Comparison of ENCODE assay signal across 17 cellular contexts in the genomic region with DNA sequence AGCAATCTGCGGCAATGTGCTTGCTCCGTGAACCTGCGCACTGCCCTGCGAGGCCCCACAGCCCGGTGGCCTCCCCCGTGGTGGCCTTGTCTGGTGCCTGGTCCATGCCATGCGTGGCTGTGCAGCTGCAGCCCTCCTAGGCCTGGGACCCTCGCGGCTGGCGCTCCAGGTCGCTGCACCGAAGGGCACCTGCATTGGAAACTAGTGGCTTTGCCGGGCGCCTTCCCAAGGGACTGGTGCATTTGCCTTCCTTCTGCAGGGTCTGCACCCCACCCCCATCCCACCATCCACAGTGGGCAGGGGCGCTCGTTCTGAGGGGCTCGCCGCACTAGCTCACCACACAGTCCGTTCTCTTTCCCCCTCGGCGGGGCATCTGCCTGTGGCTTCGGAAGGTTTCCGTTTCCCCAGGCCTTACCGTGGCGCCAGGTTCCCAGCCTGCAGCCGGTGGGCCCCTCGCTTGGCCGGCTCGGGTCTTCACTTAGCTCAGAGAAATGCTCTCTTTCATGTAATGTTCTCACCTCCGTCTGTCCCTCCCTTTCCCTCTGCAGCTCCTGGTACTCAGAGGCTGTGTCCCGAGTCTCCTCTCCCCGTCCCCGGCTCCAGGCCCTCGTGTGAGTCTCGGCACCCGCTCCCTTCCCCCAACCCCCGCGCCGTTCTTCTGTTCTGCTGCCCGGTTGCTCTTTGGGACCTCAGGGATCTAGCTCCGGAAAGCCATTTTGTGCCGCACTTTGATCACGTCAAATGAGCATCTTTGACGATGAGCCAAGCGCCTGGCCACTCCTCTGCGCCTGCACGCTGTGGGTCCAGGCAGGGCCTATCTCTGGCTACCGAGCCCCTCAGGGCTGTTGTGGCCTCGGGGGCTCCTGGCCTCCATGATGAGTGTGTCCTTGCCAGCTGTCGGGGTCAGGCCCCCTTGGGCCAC. TPM values are rescaled to one million over a fixed set of nuclear protein-coding genes. Genes with fewer than 3 reads are reported as not detected.
A peak's percentile ranks its signal among the peaks of the same experiment; 100 is the strongest.
DNase-seq lines count a peak whose midpoint lies in the region; ATAC-seq and TF ChIP-seq lines count a peak whose summit lies in the region.
"Had no signal": no experiment of that assay in that cellular context is flagged by ENCODE, and none has a peak within 500 bp of the region (broad histone marks: within the 10 kb centered on the region; RNA-seq: fewer than 3 reads in every experiment).

No MANE protein-coding gene starts in this region.

- peaks cover 9% of the 10 kb centered on the region for H3K9me3 Mint-ChIP-seq in activated naive CD8-positive, alpha-beta T cell treated with anti-CD3 and anti-CD28 coated beads for 36 hours

- no peak overlapping the region for H2BK5ac ChIP-seq in IMR-90 (ENCODE audit: low read depth, low read length, poor library complexity, severe bottlenecking)

- no peak overlapping the region for H3K4me3 ChIP-seq in IMR-90 (ENCODE audit: insufficient read depth, low read depth, low read length)
- no peak overlapping the region for H3K4me3 ChIP-seq in smooth muscle cell
- H3K4me3 ChIP-seq: SJSA1 had no signal

- no TSS peak for BruUV-seq in IMR-90 (replicated peaks; lab: Mats Ljungman, UMichigan)

- no peak overlapping the region for H4K8ac ChIP-seq in IMR-90 (ENCODE audit: low read depth in 2 of 2, low read length in 2 of 2)

- intact Hi-C loops in IMR-90 (cut with micrococcal nuclease) (no loop called here), sciatic nerve (cut with DNase I) (no loop called here)

- no peaks in the 10 kb centered on the region for H4K20me1 ChIP-seq in IMR-90 (ENCODE audit: insufficient read depth, low read length)
- H4K20me1 ChIP-seq in smooth muscle cell (ENCODE audit: low read depth), result no peaks in the 10 kb centered on the region

- H3K4ac ChIP-seq in IMR-90 (ENCODE audit: low read depth, low read length), result no peak overlapping the region

- no peak overlapping the region for H2AK9ac ChIP-seq in IMR-90 (replicated peaks; ENCODE audit: low read depth, low read length, poor library complexity)

- H2BK15ac ChIP-seq in IMR-90 (ENCODE audit: low read depth, low read length), result no peak overlapping the region

- H3K14ac ChIP-seq in IMR-90 (replicated peaks; ENCODE audit: low read depth, low read length), result no peak overlapping the region

- H3K9me1 ChIP-seq in IMR-90 (ENCODE audit: insufficient read depth, low read length), result no peaks in the 10 kb centered on the region

- WGBS in IMR-90 (ENCODE audit: extremely low coverage in 2 of 2, insufficient read length in 1 of 2), 2 experiments, result 65% methylated on average over 24 of the region's 50 CpGs; no CpG with 5 or more reads in 1 of the 2 experiments
- 91% methylated on average over 50 of the region's 50 CpGs for WGBS in smooth muscle cell (ENCODE audit: low lambda C conversion rate)

- H3K36me3 Mint-ChIP-seq in activated naive CD8-positive, alpha-beta T cell treated with anti-CD3 and anti-CD28 coated beads for 36 hours, result peaks cover 2% of the 10 kb centered on the region
- H3K36me3 Mint-ChIP-seq: CD4-positive, CD25-positive, alpha-beta regulatory T cell had no signal

- H3K36me3 ChIP-seq in IMR-90 (ENCODE audit: control insufficient read depth, insufficient read depth, low read length) (no peaks in the 10 kb centered on the region), smooth muscle cell (ENCODE audit: low read depth) (no peaks in the 10 kb centered on the region)

- TF ChIP-seq RAD21 in IMR-90 (IDR thresholded peaks at IDR 0.05; ENCODE audit: low read length), result no peak

- no peak overlapping the region for H4K91ac ChIP-seq in IMR-90 (ENCODE audit: insufficient read depth, low read depth, low read length)

- DNase-seq in D341Med (ENCODE audit: low spot score), result peak; percentile 33
- DNase-seq in IMR-90, result no peak
- DNase-seq in left lobe of liver (ENCODE audit: low spot score), result peak; percentile 35
- peak; percentile 42 for DNase-seq in sciatic nerve (ENCODE audit: low spot score)
- no peak for DNase-seq in smooth muscle cell (lab: John Stamatoyannopoulos, UW; ENCODE audit: unreplicated experiment)
- no peak for DNase-seq in glomerular visceral epithelial cell (ENCODE audit: extremely low spot score)
- DNase-seq in activated naive CD8-positive, alpha-beta T cell treated with anti-CD3 and anti-CD28 coated beads for 36 hours, result no peak
- DNase-seq: ACHN; AML-193; CD4-positive, CD25-positive, alpha-beta regulatory T cell; NCI-H1417 treated with DMSO at 0.1 percent for 48 hours; NCI-H2029; NCI-H2171 treated with DMSO at 0.1 percent for 48 hours; NCI-H446 treated with DMSO at 0.1 percent for 48 hours had no signal

- in situ Hi-C loops in IMR-90 (cut with MboI; ENCODE audit: low sequenced_read_pairs), result no loop called here

- H3K27me3 ChIP-seq in IMR-90 (ENCODE audit: control insufficient read depth, insufficient read depth, low read length), result peaks cover 10% of the 10 kb centered on the region
- no peaks in the 10 kb centered on the region for H3K27me3 ChIP-seq in smooth muscle cell (ENCODE audit: low read depth)

- H3K79me1 ChIP-seq in IMR-90 (ENCODE audit: low read depth in 1 of 2, low read length in 2 of 2), result no peaks in the 10 kb centered on the region

- CTCF ChIA-PET in IMR-90 (lab: Yijun Ruan, JAX), result interaction anchor here (0.5 kb wide), 1 partner anchor 128 kb away, joined by 3 read pairs; no protein-coding TSS in a partner anchor

- ATAC-seq in IMR-90 (ENCODE audit: low read depth), result no peak
- no peak for ATAC-seq in left lobe of liver
- ATAC-seq in sciatic nerve, result no peak

- H3K9ac ChIP-seq in IMR-90 (ENCODE audit: low read depth, low read length), result no peak overlapping the region
- no peak overlapping the region for H3K9ac ChIP-seq in smooth muscle cell (ENCODE audit: low read depth)

- no peaks in the 10 kb centered on the region for H3K4me1 Mint-ChIP-seq in activated naive CD8-positive, alpha-beta T cell treated with anti-CD3 and anti-CD28 coated beads for 36 hours
- H3K4me1 Mint-ChIP-seq: CD4-positive, CD25-positive, alpha-beta regulatory T cell had no signal

- H3K79me2 ChIP-seq in smooth muscle cell (ENCODE audit: low read depth), result no peaks in the 10 kb centered on the region

- H3K27ac Mint-ChIP-seq in activated naive CD8-positive, alpha-beta T cell treated with anti-CD3 and anti-CD28 coated beads for 36 hours, result no peak overlapping the region

- H4K5ac ChIP-seq in IMR-90 (ENCODE audit: low read depth, low read length), result no peak overlapping the region

- POLR2A ChIA-PET in IMR-90 (lab: Charles Lee; ENCODE audit: unreplicated experiment), result no interaction called here

- TF ChIP-seq CTCF in IMR-90 (conservative IDR thresholded peaks at IDR 0.05; ENCODE audit: low read depth, low read length), result no peak
- TF ChIP-seq CTCF in smooth muscle cell (IDR thresholded peaks at IDR 0.05; ENCODE audit: borderline replicate concordance, insufficient read depth, poor library complexity, severe bottlenecking), result no peak

- no peak overlapping the region for H2BK20ac ChIP-seq in IMR-90 (ENCODE audit: low read depth, low read length)

- H3K9me3 ChIP-seq in IMR-90 (ENCODE audit: control insufficient read depth, insufficient read depth, low read length) (peaks cover 17% of the 10 kb centered on the region), smooth muscle cell (replicated peaks; ENCODE audit: low read depth) (no peaks in the 10 kb centered on the region)

- H3K23ac ChIP-seq in IMR-90 (ENCODE audit: low read depth, low read length), result no peak overlapping the region

- no peak overlapping the region for H2BK120ac ChIP-seq in IMR-90 (ENCODE audit: low read depth, low read length)

- H3F3A ChIP-seq in smooth muscle cell (ENCODE audit: low read depth), result no peaks in the 10 kb centered on the region

- peak overlapping the region; percentile 21 for H2AFZ ChIP-seq in IMR-90 (replicated peaks; ENCODE audit: low read length, poor library complexity)
- H2AFZ ChIP-seq in smooth muscle cell (ENCODE audit: low read depth), result no peak overlapping the region

- H3K27ac ChIP-seq in IMR-90 (ENCODE audit: insufficient read depth, low read length) (no peak overlapping the region), smooth muscle cell (ENCODE audit: low read depth) (no peak overlapping the region)
- H3K27ac ChIP-seq: RWPE1, SJSA1 had no signal

- H3K56ac ChIP-seq in IMR-90 (ENCODE audit: extremely low read depth, insufficient read depth, low read length), result no peak overlapping the region

- no peaks in the 10 kb centered on the region for H3K4me1 ChIP-seq in IMR-90 (ENCODE audit: control insufficient read depth, insufficient read depth, low read length)
- no peaks in the 10 kb centered on the region for H3K4me1 ChIP-seq in smooth muscle cell (ENCODE audit: low read depth)
- H3K4me1 ChIP-seq: Caco-2, SJSA1 had no signal

- TF ChIP-seq POLR2A in IMR-90 (IDR thresholded peaks at IDR 0.05; ENCODE audit: low read depth, low read length), result no peak

- no peak overlapping the region for H3K18ac ChIP-seq in IMR-90 (ENCODE audit: low read depth, low read length)

- no peak overlapping the region for H3K4me2 ChIP-seq in IMR-90 (ENCODE audit: low read depth, low read length)
- H3K4me2 ChIP-seq in smooth muscle cell, result no peak overlapping the region

- H2AK5ac ChIP-seq in IMR-90 (ENCODE audit: low read depth, low read length), result no peak overlapping the region

- no peaks in the 10 kb centered on the region for H3K27me3 Mint-ChIP-seq in activated naive CD8-positive, alpha-beta T cell treated with anti-CD3 and anti-CD28 coated beads for 36 hours

- H3K4me3 Mint-ChIP-seq in activated naive CD8-positive, alpha-beta T cell treated with anti-CD3 and anti-CD28 coated beads for 36 hours, result no peak overlapping the region
- H3K4me3 Mint-ChIP-seq: CD4-positive, CD25-positive, alpha-beta regulatory T cell had no signal

- dilution Hi-C loops in IMR-90 (cut with HindIII; ENCODE audit: low sequenced_read_pairs, unreplicated experiment), result no loop called here

TF ChIP-seq in IMR-90, 13 proteins besides CTCF, POLR2A, EP300 and RAD21 (continues in another document):
- no peak for TF ChIP-seq MXI1 (IDR thresholded peaks at IDR 0.05; ENCODE audit: borderline replicate concordance, low read depth, low read length)
- TF ChIP-seq CEBPB (IDR thresholded peaks at IDR 0.05; ENCODE audit: low read depth, low read length), result no peak

RNA-seq across cellular contexts. Expression of gene JAG2, which starts 31.9 kb away (rescaled TPM):
- total RNA-seq in IMR-90 (2012; rRNA removed), result 0.18 and 0.28 TPM in 2 replicates
- polyA plus RNA-seq in IMR-90 (2012; rRNA removed), result 0.20 and 0.58 TPM in 2 replicates
- 0.25 and 0.58 TPM in 2 replicates for polyA plus RNA-seq in IMR-90 (2012; cell fraction: cytosol; rRNA removed)
- 3.9 and 5.8 TPM in 2 replicates for polyA plus RNA-seq in IMR-90 (2012; cell fraction: nucleus; rRNA removed; ENCODE audit: low replicate concordance)
- total RNA-seq in left lobe of liver, result 1.3 TPM
- total RNA-seq in sciatic nerve, result 24.9 TPM
- total RNA-seq in smooth muscle cell, result 5.8 and 7.6 TPM in 2 replicates
- 5.0 and 10.0 TPM in 2 replicates for polyA plus RNA-seq in smooth muscle cell
- 1 to 10 TPM; 2.3 to 2.5 TPM for total RNA-seq in activated naive CD8-positive, alpha-beta T cell treated with anti-CD3 and anti-CD28 coated beads for 36 hours

RNA-seq across cellular contexts. Expression of gene NUDT14, which starts 44.5 kb away (rescaled TPM):
- 5.6 and 6.4 TPM in 2 replicates for total RNA-seq in IMR-90 (2012; rRNA removed)
- polyA plus RNA-seq in IMR-90 (2012; rRNA removed), result 9.3 and 11.8 TPM in 2 replicates
- polyA plus RNA-seq in IMR-90 (2012; cell fraction: cytosol; rRNA removed), result 25.5 TPM in 2 replicates
- 12.8 and 30.0 TPM in 2 replicates for polyA plus RNA-seq in IMR-90 (2012; cell fraction: nucleus; rRNA removed; ENCODE audit: low replicate concordance)
- total RNA-seq in left lobe of liver, result 11.5 TPM
- 21.7 TPM for total RNA-seq in sciatic nerve
- total RNA-seq in smooth muscle cell, result 7.9 and 9.5 TPM in 2 replicates
- 30.7 and 45.6 TPM in 2 replicates for polyA plus RNA-seq in smooth muscle cell
- total RNA-seq in activated naive CD8-positive, alpha-beta T cell treated with anti-CD3 and anti-CD28 coated beads for 36 hours, result 1 to 10 TPM; 8.6 to 9.1 TPM

Comparison
In these comparisons a context has a peak if more than half of its experiments do, and no peak if none do; other contexts are left out.
1. DNase-seq: peak in D341Med (single experiment), left lobe of liver (single experiment) and sciatic nerve (single experiment); none in IMR-90 (single experiment), smooth muscle cell (single experiment), glomerular visceral epithelial cell (single experiment) and activated naive CD8-positive, alpha-beta T cell treated with anti-CD3 and anti-CD28 coated beads for 36 hours (single experiment).